Comparison of ENCODE assay signal across 2 cellular contexts in the genomic region with DNA sequence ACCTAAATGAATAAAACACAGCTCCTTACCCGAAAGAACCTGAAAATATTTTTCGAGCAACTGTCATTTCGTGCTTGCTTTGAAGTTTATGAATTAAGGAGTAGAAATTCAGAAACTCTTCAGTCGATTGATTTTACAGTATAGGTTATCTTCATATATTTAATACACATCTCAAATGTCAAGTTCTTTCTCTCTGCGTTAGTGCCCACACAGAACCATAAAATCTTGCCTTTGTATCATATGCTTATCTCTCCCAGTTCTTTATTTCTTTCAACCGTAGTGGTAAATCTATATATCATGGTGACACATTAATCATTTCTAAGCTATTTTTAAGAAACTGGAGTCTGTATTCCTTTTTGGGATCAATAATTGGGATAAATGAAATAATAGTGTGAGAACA.
TF ChIP-seq lines count a peak whose summit lies in the region.

No MANE protein-coding gene starts in this region.

TF ChIP-seq in HCT116, 20 proteins besides CTCF, POLR2A, EP300 and RAD21 (continued from another document):
- TF ChIP-seq ATF3 (IDR thresholded peaks at IDR 0.05) = no peak
- no peak for TF ChIP-seq YY1 (IDR thresholded peaks at IDR 0.05; ENCODE audit: extremely low read depth, insufficient replicate concordance, low read depth, low read length)
- no peak for TF ChIP-seq ELF1 (IDR thresholded peaks at IDR 0.05; ENCODE audit: borderline replicate concordance, low read depth)
- no peak for TF ChIP-seq SIN3A (IDR thresholded peaks at IDR 0.05; ENCODE audit: low read depth)
TF ChIP-seq in HCT116: peak in this region for 0.

TF ChIP-seq in WTC11, 78 proteins besides CTCF, POLR2A, EP300 and RAD21 (continued from another document):
- TF ChIP-seq TCF7 (CRISPR knock-in tag; IDR thresholded peaks at IDR 0.05; ENCODE audit: low read depth) (no peak), RELA (CRISPR knock-in tag; IDR thresholded peaks at IDR 0.05; ENCODE audit: borderline replicate concordance) (no peak), JAZF1 (CRISPR knock-in tag; IDR thresholded peaks at IDR 0.05) (no peak), TEAD4 (CRISPR knock-in tag; IDR thresholded peaks at IDR 0.05) (no peak), NFE2L1 (CRISPR knock-in tag; IDR thresholded peaks at IDR 0.05) (no peak), ZNF138 (CRISPR knock-in tag; conservative IDR thresholded peaks at IDR 0.05) (no peak), GTF2I (CRISPR knock-in tag; conservative IDR thresholded peaks at IDR 0.05) (no peak), ATF3 (CRISPR knock-in tag; conservative IDR thresholded peaks at IDR 0.05) (no peak)
- TF ChIP-seq, protein P1, sequence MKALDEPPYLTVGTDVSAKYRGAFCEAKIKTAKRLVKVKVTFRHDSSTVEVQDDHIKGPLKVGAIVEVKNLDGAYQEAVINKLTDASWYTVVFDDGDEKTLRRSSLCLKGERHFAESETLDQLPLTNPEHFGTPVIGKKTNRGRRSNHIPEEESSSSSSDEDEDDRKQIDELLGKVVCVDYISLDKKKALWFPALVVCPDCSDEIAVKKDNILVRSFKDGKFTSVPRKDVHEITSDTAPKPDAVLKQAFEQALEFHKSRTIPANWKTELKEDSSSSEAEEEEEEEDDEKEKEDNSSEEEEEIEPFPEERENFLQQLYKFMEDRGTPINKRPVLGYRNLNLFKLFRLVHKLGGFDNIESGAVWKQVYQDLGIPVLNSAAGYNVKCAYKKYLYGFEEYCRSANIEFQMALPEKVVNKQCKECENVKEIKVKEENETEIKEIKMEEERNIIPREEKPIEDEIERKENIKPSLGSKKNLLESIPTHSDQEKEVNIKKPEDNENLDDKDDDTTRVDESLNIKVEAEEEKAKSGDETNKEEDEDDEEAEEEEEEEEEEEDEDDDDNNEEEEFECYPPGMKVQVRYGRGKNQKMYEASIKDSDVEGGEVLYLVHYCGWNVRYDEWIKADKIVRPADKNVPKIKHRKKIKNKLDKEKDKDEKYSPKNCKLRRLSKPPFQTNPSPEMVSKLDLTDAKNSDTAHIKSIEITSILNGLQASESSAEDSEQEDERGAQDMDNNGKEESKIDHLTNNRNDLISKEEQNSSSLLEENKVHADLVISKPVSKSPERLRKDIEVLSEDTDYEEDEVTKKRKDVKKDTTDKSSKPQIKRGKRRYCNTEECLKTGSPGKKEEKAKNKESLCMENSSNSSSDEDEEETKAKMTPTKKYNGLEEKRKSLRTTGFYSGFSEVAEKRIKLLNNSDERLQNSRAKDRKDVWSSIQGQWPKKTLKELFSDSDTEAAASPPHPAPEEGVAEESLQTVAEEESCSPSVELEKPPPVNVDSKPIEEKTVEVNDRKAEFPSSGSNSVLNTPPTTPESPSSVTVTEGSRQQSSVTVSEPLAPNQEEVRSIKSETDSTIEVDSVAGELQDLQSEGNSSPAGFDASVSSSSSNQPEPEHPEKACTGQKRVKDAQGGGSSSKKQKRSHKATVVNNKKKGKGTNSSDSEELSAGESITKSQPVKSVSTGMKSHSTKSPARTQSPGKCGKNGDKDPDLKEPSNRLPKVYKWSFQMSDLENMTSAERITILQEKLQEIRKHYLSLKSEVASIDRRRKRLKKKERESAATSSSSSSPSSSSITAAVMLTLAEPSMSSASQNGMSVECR (CRISPR knock-in tag; IDR thresholded peaks at IDR 0.05; ENCODE audit: borderline replicate concordance) = no peak
- TF ChIP-seq, protein P2, sequence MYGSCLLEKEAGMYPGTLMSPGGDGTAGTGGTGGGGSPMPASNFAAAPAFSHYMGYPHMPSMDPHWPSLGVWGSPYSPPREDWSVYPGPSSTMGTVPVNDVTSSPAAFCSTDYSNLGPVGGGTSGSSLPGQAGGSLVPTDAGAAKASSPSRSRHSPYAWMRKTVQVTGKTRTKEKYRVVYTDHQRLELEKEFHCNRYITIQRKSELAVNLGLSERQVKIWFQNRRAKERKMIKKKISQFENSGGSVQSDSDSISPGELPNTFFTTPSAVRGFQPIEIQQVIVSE (CRISPR knock-in tag; IDR thresholded peaks at IDR 0.05; ENCODE audit: borderline replicate concordance) = no peak
